In genomic region chrX:85052636-85053343, GRCh38 we compare ENCODE assay signal across 9 cellular contexts.
DNase-seq lines count a peak whose midpoint lies in the region; ATAC-seq and TF ChIP-seq lines count a peak whose summit lies in the region.
"Had no signal": no experiment of that assay in that cellular context is flagged by ENCODE, and none has a peak within 500 bp of the region (broad histone marks: within the 10 kb centered on the region; RNA-seq: fewer than 3 reads in every experiment).

No MANE protein-coding gene starts in this region.

- no peaks in the 10 kb centered on the region for H3K36me3 ChIP-seq in SU-DHL-6 (ENCODE audit: low read length)

- CTCF ChIA-PET in AG04449 (lab: Yijun Ruan, JAX): interaction anchor here (1.3 to 6.8 kb wide), 2 partner anchors 9 to 323 kb away, joined by 3 to 32 read pairs; no protein-coding TSS in a partner anchor

- H2AFZ ChIP-seq in SU-DHL-6 (ENCODE audit: low read depth, low read length, severe bottlenecking): no peak overlapping the region

- H3K9ac ChIP-seq in SU-DHL-6 (ENCODE audit: low read length): no peak overlapping the region

- TF ChIP-seq CTCF in AG04449 (IDR thresholded peaks at IDR 0.05; ENCODE audit: insufficient read depth, low read length, missing control alignments) (no peak), SU-DHL-6 (IDR thresholded peaks at IDR 0.05; ENCODE audit: insufficient read depth, low read length, poor library complexity, severe bottlenecking) (peak; percentile 22)

- no peaks in the 10 kb centered on the region for H3K79me2 ChIP-seq in SU-DHL-6 (ENCODE audit: insufficient read depth, low read length)

- no peaks in the 10 kb centered on the region for H3F3A ChIP-seq in SU-DHL-6 (ENCODE audit: insufficient read depth)

- H3K4me3 ChIP-seq in AG04449 (ENCODE audit: low read depth, low read length): no peak overlapping the region
- no peak overlapping the region for H3K4me3 ChIP-seq in SU-DHL-6 (ENCODE audit: insufficient read depth, low read length, poor library complexity, severe bottlenecking)

- no peaks in the 10 kb centered on the region for H3K9me2 ChIP-seq in SU-DHL-6 (replicated peaks; ENCODE audit: insufficient read depth, low read length)

- H4K20me1 ChIP-seq in SU-DHL-6 (ENCODE audit: low read depth, low read length): no peaks in the 10 kb centered on the region

- H3K27ac ChIP-seq in SU-DHL-6 (ENCODE audit: low read depth, low read length): no peak overlapping the region

- DNase-seq in AG04449 (ENCODE audit: low read depth, low spot score) (peak; percentile 53), inferior parietal cortex (ENCODE audit: extremely low spot score) (peak; percentile 10), NCI-H82 treated with DMSO at 0.1 percent for 48 hours (lab: John Stamatoyannopoulos, UW; ENCODE audit: unreplicated experiment) (no peak), HK-2 (ENCODE audit: unreplicated experiment) (no peak), C1 segment of cervical spinal cord (lab: John Stamatoyannopoulos, UW) (no peak)
- DNase-seq: activated T-cell treated with anti-CD3 and anti-CD28 coated beads, Interleukin-2, amount 50 U/mL, for 1 hour had no signal

- POLR2A ChIA-PET in AG04449 (lab: Yijun Ruan, JAX): no interaction called here

- H3K9me3 ChIP-seq in SU-DHL-6 (ENCODE audit: insufficient read depth, low read length): no peaks in the 10 kb centered on the region

- no peaks in the 10 kb centered on the region for H3K27me3 ChIP-seq in SU-DHL-6 (ENCODE audit: low read length)

- ATAC-seq in GM18907 (IDR thresholded peaks at IDR 0.05; ENCODE audit: unreplicated experiment) (peak; percentile 43), GM21786 (IDR thresholded peaks at IDR 0.05; ENCODE audit: unreplicated experiment) (no peak)

- no peak overlapping the region for H3K4me2 ChIP-seq in SU-DHL-6 (ENCODE audit: low read depth, low read length, poor library complexity, severe bottlenecking)

Comparison
In these comparisons a context has a peak if more than half of its experiments do, and no peak if none do; other contexts are left out.
1. DNase-seq: peak in AG04449 (single experiment) and inferior parietal cortex (single experiment); none in NCI-H82 treated with DMSO at 0.1 percent for 48 hours (single experiment), HK-2 (single experiment) and C1 segment of cervical spinal cord (0 of 14).